In genomic region chr5:42822558-42822957, GRCh38 we compare ENCODE assay signal across 11 cellular contexts.
"Had no signal": no experiment of that assay in that cellular context is flagged by ENCODE, and none has a peak within 500 bp of the region (broad histone marks: within the 10 kb centered on the region; RNA-seq: fewer than 3 reads in every experiment).

No MANE protein-coding gene starts in this region.

- H3K9me3 ChIP-seq: HAP-1 had no signal

- H3K4me3 ChIP-seq: GM23248, GM23338, HAP-1 had no signal

- H3K9ac ChIP-seq: GM23248 had no signal

- DNase-seq: GM23248, GOT3, H7, H9, HCEC 1CT, HFFc6 had no signal

- H2AFZ ChIP-seq: GM23248, GM23338 had no signal

- H3K4me2 ChIP-seq: GM23338 had no signal

- FAIRE-seq: H1, H54 had no signal

- ATAC-seq: GM23338, HCT116 had no signal

- H3K27ac ChIP-seq: GM23248 had no signal

- H3K36me3 ChIP-seq: HAP-1 had no signal

- H3K4me1 ChIP-seq: HAP-1 had no signal
